ENCODE assay signal across 8 cellular contexts in genomic region chr4:145808021-145808650, GRCh38.
DNase-seq lines count a peak whose midpoint lies in the region; ATAC-seq and TF ChIP-seq lines count a peak whose summit lies in the region.

No MANE protein-coding gene starts in this region.

- POLR2A ChIA-PET in OCI-LY7 (lab: Charles Lee) = no interaction called here

- no peaks in the 10 kb centered on the region for H3K4me1 ChIP-seq in OCI-LY7 (ENCODE audit: insufficient read depth, low read length, poor library complexity, severe bottlenecking)

- H3K9me2 ChIP-seq in OCI-LY7 (ENCODE audit: insufficient read depth, low read length) = no peaks in the 10 kb centered on the region

- peaks cover 23% of the 10 kb centered on the region for H3K9me3 ChIP-seq in OCI-LY7 (ENCODE audit: low read length)

- DNase-seq in left cardiac atrium (no peak), Right ventricle myocardium superior (no peak), OCI-M1 (lab: John Stamatoyannopoulos, UW) (peak; percentile 89), brain pericyte (ENCODE audit: low read depth, low spot score) (peak; percentile 20), myocyte (ENCODE audit: low read depth) (peak; percentile 86), left lobe of liver (ENCODE audit: low spot score) (no peak), OCI-LY7 (ENCODE audit: low spot score) (no peak)

- TF ChIP-seq CTCF in OCI-LY7 (conservative IDR thresholded peaks at IDR 0.05; ENCODE audit: low read length) = no peak

- no peak overlapping the region for H3K4me2 ChIP-seq in OCI-LY7 (ENCODE audit: low read length)

- H3K36me3 ChIP-seq in OCI-LY7 (ENCODE audit: insufficient read depth, low read length) = peaks cover 74% of the 10 kb centered on the region

- intact Hi-C loops in left cardiac atrium (cut with DNase I) (no loop called here), Right ventricle myocardium superior (cut with DNase I) (no loop called here), OCI-LY7 (cut with micrococcal nuclease; ENCODE audit: unreplicated experiment) (no loop called here)

- peak; percentile 64 to 92 for ATAC-seq in left cardiac atrium
- no peak for ATAC-seq in Right ventricle myocardium superior (ENCODE audit: poor library complexity)
- ATAC-seq in HG02623 (IDR thresholded peaks at IDR 0.05; ENCODE audit: unreplicated experiment) = peak; percentile 63
- no peak for ATAC-seq in left lobe of liver

- no peak overlapping the region for H2AFZ ChIP-seq in OCI-LY7 (ENCODE audit: low read length)

- H3K27ac ChIP-seq in OCI-LY7 (ENCODE audit: low read depth, low read length, poor library complexity, severe bottlenecking) = no peak overlapping the region

- no TSS peak for BruUV-seq in OCI-LY7 (replicated peaks; lab: Mats Ljungman, UMichigan)

- H3K79me2 ChIP-seq in OCI-LY7 (ENCODE audit: insufficient read depth, low read depth, low read length) = no peaks in the 10 kb centered on the region

- no peak overlapping the region for H3K4me3 ChIP-seq in OCI-LY7 (ENCODE audit: low read depth, low read length, poor library complexity, severe bottlenecking)

- CTCF ChIA-PET in OCI-LY7 (lab: Charles Lee; ENCODE audit: unreplicated experiment) = no interaction called here

- H4K20me1 ChIP-seq in OCI-LY7 (ENCODE audit: insufficient read depth, low read length) = no peaks in the 10 kb centered on the region

Comparison
In these comparisons a context has a peak if more than half of its experiments do, and no peak if none do; other contexts are left out.
1. ATAC-seq: peak in left cardiac atrium (2 of 2) and HG02623 (single experiment); none in Right ventricle myocardium superior (single experiment) and left lobe of liver (single experiment).
2. DNase-seq: peak in OCI-M1 (single experiment), brain pericyte (single experiment) and myocyte (single experiment); none in left cardiac atrium (single experiment), Right ventricle myocardium superior (single experiment), left lobe of liver (single experiment) and OCI-LY7 (single experiment).